ENCODE assay signal across 11 cellular contexts in the genomic region with DNA sequence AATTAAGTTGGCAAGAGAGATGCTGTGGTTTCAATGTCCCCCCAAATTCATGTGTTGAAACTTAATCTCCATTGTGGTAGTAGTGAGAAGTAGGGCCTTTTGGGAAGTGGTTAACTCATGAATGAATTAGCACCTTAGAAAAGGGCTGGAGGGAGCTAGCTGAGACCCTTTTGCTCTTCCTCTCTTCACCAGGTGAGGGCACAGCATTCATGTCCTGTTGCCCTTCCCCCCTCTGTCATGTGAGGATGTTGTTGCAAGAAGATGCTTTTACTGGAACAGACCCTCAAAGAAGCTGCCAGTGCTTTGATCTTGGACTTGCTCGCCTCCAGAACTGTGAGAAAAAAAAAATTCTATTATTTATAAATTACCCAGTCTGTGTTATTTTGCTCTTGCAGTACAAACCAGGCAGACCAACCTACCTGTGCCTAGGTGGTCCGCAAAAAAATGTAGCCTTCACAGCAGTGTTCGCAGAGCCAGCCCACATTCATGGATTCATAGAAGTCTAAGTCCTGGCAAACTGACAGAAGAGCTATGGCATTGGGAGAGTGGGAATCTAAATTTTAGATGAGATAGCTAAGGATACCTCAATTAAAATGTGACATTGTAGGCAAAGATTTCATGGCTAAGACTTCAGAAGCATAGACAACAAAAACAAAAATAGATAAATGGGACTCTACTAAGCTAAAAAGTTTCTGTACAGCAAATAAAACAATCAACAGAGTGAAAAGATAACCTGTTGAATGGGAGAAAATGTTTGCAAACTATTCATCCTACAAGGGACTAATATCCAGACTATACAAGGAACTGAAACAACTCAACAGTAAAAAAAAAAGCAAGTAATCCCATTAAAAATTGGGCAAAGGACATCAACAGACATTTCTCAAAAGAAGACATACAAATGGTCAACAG. TPM values are rescaled to one million over a fixed set of nuclear protein-coding genes. Genes with fewer than 3 reads are reported as not detected.
DNase-seq lines count a peak whose midpoint lies in the region; ATAC-seq and TF ChIP-seq lines count a peak whose summit lies in the region.
"Had no signal": no experiment of that assay in that cellular context is flagged by ENCODE, and none has a peak within 500 bp of the region (broad histone marks: within the 10 kb centered on the region; RNA-seq: fewer than 3 reads in every experiment).

No MANE protein-coding gene starts in this region.

- H2AK5ac ChIP-seq in mesendoderm (ENCODE audit: low read length) = no peak overlapping the region

- no peaks in the 10 kb centered on the region for H3K27me3 ChIP-seq in mesendoderm (ENCODE audit: insufficient read depth, low read length, poor library complexity)

- CTCF ChIA-PET in HEK293 (lab: Yijun Ruan, JAX) = interaction anchor here (0.6 to 2.0 kb wide), 12 partner anchors 10 to 1356 kb away, joined by 3 to 8 read pairs (median 4); no protein-coding TSS in a partner anchor

- no peak overlapping the region for H4K5ac ChIP-seq in mesendoderm (ENCODE audit: low read length)

- no peaks in the 10 kb centered on the region for H3K79me2 ChIP-seq in mesendoderm (ENCODE audit: control insufficient read depth, insufficient read depth, low read length)

- no peak overlapping the region for H3K23ac ChIP-seq in mesendoderm (ENCODE audit: low read length)

- H3K36me3 Mint-ChIP-seq in natural killer cell = no peaks in the 10 kb centered on the region

- no peaks in the 10 kb centered on the region for H3K36me3 ChIP-seq in HEK293 (ENCODE audit: control insufficient read depth in 2 of 2, insufficient read depth in 1 of 2, low read length in 2 of 2)
- H3K36me3 ChIP-seq in mesendoderm (ENCODE audit: control insufficient read depth, insufficient read depth, low read length) = no peaks in the 10 kb centered on the region

- H3K4me1 ChIP-seq in HEK293 (ENCODE audit: control insufficient read depth, insufficient read depth, low read length) (no peaks in the 10 kb centered on the region), mesendoderm (ENCODE audit: control insufficient read depth, low read depth, low read length) (no peaks in the 10 kb centered on the region)

- ATAC-seq in natural killer cell (no peak), HG03571 (IDR thresholded peaks at IDR 0.05; ENCODE audit: unreplicated experiment) (no peak)
- ATAC-seq: left cardiac atrium had no signal

- no peak overlapping the region for H3K9ac ChIP-seq in mesendoderm (ENCODE audit: low read length)

- no peak overlapping the region for H2BK15ac ChIP-seq in mesendoderm (replicated peaks; ENCODE audit: low read depth)

- intact Hi-C loops in natural killer cell (cut with micrococcal nuclease) = no loop called here

- no peak overlapping the region for H3K56ac ChIP-seq in mesendoderm (ENCODE audit: low read length)

- no peak overlapping the region for H3K27ac Mint-ChIP-seq in natural killer cell

- DNase-seq in NCI-H1436 (lab: John Stamatoyannopoulos, UW) (peak; percentile 32), NCI-H1436 treated with DMSO at 0.1 percent for 48 hours (lab: John Stamatoyannopoulos, UW) (no peak), SW480 (ENCODE audit: low spot score) (peak; percentile 35), mesendoderm (peak; percentile 92), natural killer cell (no peak), T-helper 9 cell (no peak)
- DNase-seq: central memory CD4-positive, alpha-beta T cell; left cardiac atrium; trophoblast cell had no signal

- POLR2A ChIA-PET in HEK293 (lab: Yijun Ruan, JAX) = no interaction called here

- no CpG with 5 or more reads among the region's 3 CpGs for WGBS in mesendoderm (ENCODE audit: extremely low coverage, insufficient coverage, low lambda C conversion rate)

- H3K9me3 Mint-ChIP-seq in natural killer cell = no peaks in the 10 kb centered on the region

- no peak overlapping the region for H3K4ac ChIP-seq in mesendoderm (ENCODE audit: low read depth, low read length)

- H4K8ac ChIP-seq in mesendoderm (ENCODE audit: low read depth, low read length) = no peak overlapping the region

- H3K27ac ChIP-seq in HEK293 (ENCODE audit: extremely low read depth, low read depth, low read length) (no peak overlapping the region), mesendoderm (ENCODE audit: low read depth, low read length) (no peak overlapping the region)

- no peak overlapping the region for H2BK120ac ChIP-seq in mesendoderm (ENCODE audit: low read depth, low read length)

- peaks cover 0 to 3% of the 10 kb centered on the region in 2 donors for H3K27me3 Mint-ChIP-seq in natural killer cell (ENCODE audit: low read depth in 2 of 2)

- H3K9me3 ChIP-seq in HEK293 (ENCODE audit: control insufficient read depth, insufficient read depth, low read depth, low read length) = no peaks in the 10 kb centered on the region

- TF ChIP-seq CTCF in HEK293 (tag by site-specific recombination; IDR thresholded peaks at IDR 0.05) (peak; percentile 35), natural killer cell (IDR thresholded peaks at IDR 0.05) (no peak)

- H3K4me1 Mint-ChIP-seq in natural killer cell = no peaks in the 10 kb centered on the region

- H3K4me3 ChIP-seq in HEK293 (ENCODE audit: low read depth, low read length) = no peak overlapping the region
- no peak overlapping the region for H3K4me3 ChIP-seq in mesendoderm (ENCODE audit: low read length)

- H2BK5ac ChIP-seq in mesendoderm (ENCODE audit: low read length) = no peak overlapping the region

- no peak overlapping the region for H3K4me2 ChIP-seq in mesendoderm (ENCODE audit: low read length)

- H3K79me1 ChIP-seq in mesendoderm (ENCODE audit: low read length) = no peaks in the 10 kb centered on the region

- no peak overlapping the region for H3K18ac ChIP-seq in mesendoderm (ENCODE audit: low read length)

- no peak overlapping the region for H3K4me3 Mint-ChIP-seq in natural killer cell

TF ChIP-seq in HEK293, 187 proteins besides CTCF, POLR2A, EP300 and RAD21:
- no peak for TF ChIP-seq ZSCAN30 (tag by site-specific recombination; IDR thresholded peaks at IDR 0.05)
- peak; percentile 80; the same call in 1 of the 2 replicates for TF ChIP-seq SCRT1 (tag by site-specific recombination; IDR thresholded peaks at IDR 0.05; ENCODE audit: borderline replicate concordance)
- peak; percentile 87 for TF ChIP-seq SCRT2 (tag by site-specific recombination; IDR thresholded peaks at IDR 0.05)
- TF ChIP-seq, protein P1, sequence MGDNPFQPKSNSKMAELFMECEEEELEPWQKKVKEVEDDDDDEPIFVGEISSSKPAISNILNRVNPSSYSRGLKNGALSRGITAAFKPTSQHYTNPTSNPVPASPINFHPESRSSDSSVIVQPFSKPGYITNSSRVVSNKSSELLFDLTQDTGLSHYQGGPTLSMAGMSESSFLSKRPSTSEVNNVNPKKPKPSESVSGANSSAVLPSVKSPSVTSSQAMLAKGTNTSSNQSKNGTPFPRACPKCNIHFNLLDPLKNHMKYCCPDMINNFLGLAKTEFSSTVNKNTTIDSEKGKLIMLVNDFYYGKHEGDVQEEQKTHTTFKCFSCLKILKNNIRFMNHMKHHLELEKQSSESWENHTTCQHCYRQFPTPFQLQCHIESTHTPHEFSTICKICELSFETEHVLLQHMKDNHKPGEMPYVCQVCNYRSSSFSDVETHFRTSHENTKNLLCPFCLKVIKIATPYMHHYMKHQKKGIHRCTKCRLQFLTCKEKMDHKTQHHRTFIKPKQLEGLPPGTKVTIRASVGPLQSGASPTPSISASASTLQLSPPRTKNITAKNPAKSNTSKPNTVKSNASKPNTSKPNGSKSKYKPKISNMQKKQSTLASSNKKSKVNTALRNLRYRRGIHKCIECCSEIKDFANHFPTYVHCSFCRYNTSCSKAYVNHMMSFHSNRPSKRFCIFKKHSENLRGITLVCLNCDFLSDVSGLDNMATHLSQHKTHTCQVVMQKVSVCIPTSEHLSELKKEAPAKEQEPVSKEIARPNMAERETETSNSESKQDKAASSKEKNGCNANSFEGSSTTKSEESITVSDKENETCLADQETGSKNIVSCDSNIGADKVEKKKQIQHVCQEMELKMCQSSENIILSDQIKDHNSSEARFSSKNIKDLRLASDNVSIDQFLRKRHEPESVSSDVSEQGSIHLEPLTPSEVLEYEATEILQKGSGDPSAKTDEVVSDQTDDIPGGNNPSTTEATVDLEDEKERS (tag by site-specific recombination; IDR thresholded peaks at IDR 0.05) = no peak
- no peak for TF ChIP-seq ZNF558 (tag by site-specific recombination; IDR thresholded peaks at IDR 0.05)
- TF ChIP-seq KLF8 (tag by site-specific recombination; IDR thresholded peaks at IDR 0.05) = no peak
- TF ChIP-seq ZNF560 (tag by site-specific recombination; IDR thresholded peaks at IDR 0.05; ENCODE audit: borderline replicate concordance) = no peak
- TF ChIP-seq OVOL3 (tag by site-specific recombination; IDR thresholded peaks at IDR 0.05) = no peak
- TF ChIP-seq ZNF664 (tag by site-specific recombination; IDR thresholded peaks at IDR 0.05) = peak; percentile 91
- TF ChIP-seq, protein P2, sequence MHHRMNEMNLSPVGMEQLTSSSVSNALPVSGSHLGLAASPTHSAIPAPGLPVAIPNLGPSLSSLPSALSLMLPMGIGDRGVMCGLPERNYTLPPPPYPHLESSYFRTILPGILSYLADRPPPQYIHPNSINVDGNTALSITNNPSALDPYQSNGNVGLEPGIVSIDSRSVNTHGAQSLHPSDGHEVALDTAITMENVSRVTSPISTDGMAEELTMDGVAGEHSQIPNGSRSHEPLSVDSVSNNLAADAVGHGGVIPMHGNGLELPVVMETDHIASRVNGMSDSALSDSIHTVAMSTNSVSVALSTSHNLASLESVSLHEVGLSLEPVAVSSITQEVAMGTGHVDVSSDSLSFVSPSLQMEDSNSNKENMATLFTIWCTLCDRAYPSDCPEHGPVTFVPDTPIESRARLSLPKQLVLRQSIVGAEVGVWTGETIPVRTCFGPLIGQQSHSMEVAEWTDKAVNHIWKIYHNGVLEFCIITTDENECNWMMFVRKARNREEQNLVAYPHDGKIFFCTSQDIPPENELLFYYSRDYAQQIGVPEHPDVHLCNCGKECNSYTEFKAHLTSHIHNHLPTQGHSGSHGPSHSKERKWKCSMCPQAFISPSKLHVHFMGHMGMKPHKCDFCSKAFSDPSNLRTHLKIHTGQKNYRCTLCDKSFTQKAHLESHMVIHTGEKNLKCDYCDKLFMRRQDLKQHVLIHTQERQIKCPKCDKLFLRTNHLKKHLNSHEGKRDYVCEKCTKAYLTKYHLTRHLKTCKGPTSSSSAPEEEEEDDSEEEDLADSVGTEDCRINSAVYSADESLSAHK (tag by site-specific recombination; IDR thresholded peaks at IDR 0.05) = 0 out of 2 replicates have a peak, but pooled peaks have one; percentile 32
- TF ChIP-seq ZNF221 (tag by site-specific recombination; IDR thresholded peaks at IDR 0.05; ENCODE audit: borderline replicate concordance) = no peak

RNA-seq across cellular contexts. Expression of a gene that starts 32.0 kb away (rescaled TPM):
- polyA plus RNA-seq in mesendoderm (2013, experiment 1 of 2) = 0.74 TPM
- 0.70 TPM for polyA plus RNA-seq in mesendoderm (2013, experiment 2 of 2)
- total RNA-seq in natural killer cell = 10 to 100 TPM; 52.1 to 84.5 (median 57.6) TPM

RNA-seq across cellular contexts. Expression of a gene that starts 55.6 kb away (rescaled TPM):
- polyA plus RNA-seq in mesendoderm (2013, experiment 1 of 2) = 7.1 TPM
- 7.7 TPM for polyA plus RNA-seq in mesendoderm (2013, experiment 2 of 2)
- 10 to 100 TPM; 11.8 to 16.9 (median 14.0) TPM for total RNA-seq in natural killer cell

Comparison
In these comparisons a context has a peak if more than half of its experiments do, and no peak if none do; other contexts are left out.
1. DNase-seq: peak in NCI-H1436 (single experiment), SW480 (single experiment) and mesendoderm (single experiment); none in NCI-H1436 treated with DMSO at 0.1 percent for 48 hours (single experiment), natural killer cell (single experiment) and T-helper 9 cell (single experiment).